8 cellular contexts compared by ENCODE assay signal in genomic region chr1:148263906-148264255, GRCh38.
DNase-seq lines count a peak whose midpoint lies in the region; TF ChIP-seq lines count a peak whose summit lies in the region.

No MANE protein-coding gene starts in this region.

- 2 to 5% (median 3%) methylated on average over 17 of the region's 17 CpGs for WGBS in stomach, 5 donors

- H3K4me3 ChIP-seq in iPS-18c (ENCODE audit: insufficient read depth, low read depth, low read length) = peak overlapping the region; percentile 53; the same call in 1 of the 2 replicates
- peak overlapping the region; percentile 53 to 61 (median 54) for H3K4me3 ChIP-seq in stomach

- peak overlapping the region; percentile 84 for H3K4me3 Mint-ChIP-seq in activated naive CD4-positive, alpha-beta T cell treated with anti-CD3 and anti-CD28 coated beads for 36 hours

- H3K4me1 ChIP-seq in stomach = peaks cover 0 to 18% (median 15%) of the 10 kb centered on the region in 4 donors

- CTCF ChIA-PET in activated naive CD4-positive, alpha-beta T cell treated with anti-CD3 and anti-CD28 coated beads for 36 hours (lab: Charles Lee) = interaction anchor here (1.1 kb wide), 1 partner anchor 99 kb away, joined by 3 read pairs; no protein-coding TSS in a partner anchor

- H3K27me3 Mint-ChIP-seq in activated naive CD4-positive, alpha-beta T cell treated with anti-CD3 and anti-CD28 coated beads for 36 hours (ENCODE audit: low read depth) = peaks cover 3% of the 10 kb centered on the region

- peak overlapping the region; percentile 98 for H3K27ac Mint-ChIP-seq in activated naive CD4-positive, alpha-beta T cell treated with anti-CD3 and anti-CD28 coated beads for 36 hours

- H3K36me3 ChIP-seq in stomach = no peaks in the 10 kb centered on the region

- intact Hi-C loops in activated naive CD4-positive, alpha-beta T cell treated with anti-CD3 and anti-CD28 coated beads for 36 hours (cut with micrococcal nuclease) = loop anchor here (1.0 to 5.0 kb wide), 5 partner anchors 17 to 227 kb away; no protein-coding TSS in a partner anchor
- intact Hi-C loops in stomach (cut with DNase I; ENCODE audit: low total_unique reads) = no loop called here

- no peak for TF ChIP-seq POLR2A in stomach (IDR thresholded peaks at IDR 0.05)

- TF ChIP-seq EP300 in stomach (IDR thresholded peaks at IDR 0.05) = no peak

- no peak for TF ChIP-seq CTCF in stomach (IDR thresholded peaks at IDR 0.05)

- H3K27ac ChIP-seq in stomach = peak overlapping the region in 2 of 5 donors; percentile 68 to 72

- H3K27me3 ChIP-seq in stomach = peaks cover 0 to 60% (median 0%) of the 10 kb centered on the region in 3 donors

- no peaks in the 10 kb centered on the region for H3K9me3 Mint-ChIP-seq in activated naive CD4-positive, alpha-beta T cell treated with anti-CD3 and anti-CD28 coated beads for 36 hours

- DNase-seq in activated naive CD4-positive, alpha-beta T cell treated with anti-CD3 and anti-CD28 coated beads for 36 hours = no peak
- no peak for DNase-seq in activated naive CD4-positive, alpha-beta T cell (lab: John Stamatoyannopoulos, UW)
- peak; percentile 50 for DNase-seq in activated T-cell treated with anti-CD3 and anti-CD28 coated beads, Interleukin-2, amount 50 U/mL, for 1 hour
- DNase-seq in stomach (peak; percentile 27), NCI-H146 treated with DMSO at 0.1 percent for 48 hours (lab: John Stamatoyannopoulos, UW; ENCODE audit: unreplicated experiment) (no peak), DMS79 treated with DMSO at 0.1 percent for 48 hours (lab: John Stamatoyannopoulos, UW) (no peak), AML-193 (lab: John Stamatoyannopoulos, UW) (no peak)

- H3K4me1 Mint-ChIP-seq in activated naive CD4-positive, alpha-beta T cell treated with anti-CD3 and anti-CD28 coated beads for 36 hours (ENCODE audit: low read depth) = peaks cover 14% of the 10 kb centered on the region

- peaks cover 3% of the 10 kb centered on the region for H3K36me3 Mint-ChIP-seq in activated naive CD4-positive, alpha-beta T cell treated with anti-CD3 and anti-CD28 coated beads for 36 hours (ENCODE audit: low read depth)

- no peaks in the 10 kb centered on the region for H3K9me3 ChIP-seq in iPS-18c (ENCODE audit: control insufficient read depth, insufficient read depth, low read length)
- H3K9me3 ChIP-seq in stomach = no peaks in the 10 kb centered on the region

Comparison
In these comparisons a context has a peak if more than half of its experiments do, and no peak if none do; other contexts are left out.
1. DNase-seq: peak in activated T-cell treated with anti-CD3 and anti-CD28 coated beads, Interleukin-2, amount 50 U/mL, for 1 hour (single experiment) and stomach (single experiment); none in activated naive CD4-positive, alpha-beta T cell treated with anti-CD3 and anti-CD28 coated beads for 36 hours (single experiment), activated naive CD4-positive, alpha-beta T cell (0 of 4), NCI-H146 treated with DMSO at 0.1 percent for 48 hours (single experiment), DMS79 treated with DMSO at 0.1 percent for 48 hours (single experiment) and AML-193 (0 of 2).